In genomic region chr17:82234211-82235055, GRCh38 we compare ENCODE assay signal across 12 cellular contexts. TPM values are rescaled to one million over a fixed set of nuclear protein-coding genes. Genes with fewer than 3 reads are reported as not detected.
A peak's percentile ranks its signal among the peaks of the same experiment; 100 is the strongest.
DNase-seq lines count a peak whose midpoint lies in the region; ATAC-seq and TF ChIP-seq lines count a peak whose summit lies in the region.
"Had no signal": no experiment of that assay in that cellular context is flagged by ENCODE, and none has a peak within 500 bp of the region (broad histone marks: within the 10 kb centered on the region; RNA-seq: fewer than 3 reads in every experiment).

No MANE protein-coding gene starts in this region.

- H3K4me2 ChIP-seq in Loucy (ENCODE audit: low read depth, low read length, poor library complexity, severe bottlenecking) (peak overlapping the region; percentile 44), smooth muscle cell (peak overlapping the region; percentile 44)

- H3K4me3 ChIP-seq in Loucy (ENCODE audit: low read length, poor library complexity, severe bottlenecking) (no peak overlapping the region), gastroesophageal sphincter (no peak overlapping the region), smooth muscle cell (no peak overlapping the region)

- ATAC-seq in gastroesophageal sphincter = no peak

- DNase-seq in SIG-M5 treated with dmso at 0.1 percent for 504 hours (lab: John Stamatoyannopoulos, UW; ENCODE audit: unreplicated experiment) = peak; percentile 42
- DNase-seq in SIG-M5 (lab: John Stamatoyannopoulos, UW) = no peak
- DNase-seq in smooth muscle cell (lab: John Stamatoyannopoulos, UW; ENCODE audit: unreplicated experiment) = no peak
- no peak for DNase-seq in DMS153 (lab: John Stamatoyannopoulos, UW)
- no peak for DNase-seq in SW 1271 (lab: John Stamatoyannopoulos, UW)
- DNase-seq in middle frontal gyrus (ENCODE audit: extremely low spot score, low spot score) = no peak
- DNase-seq: anterior cingulate cortex, erythroblast, H7, NCI-H526 treated with DMSO at 0.1 percent for 48 hours had no signal

- H3F3A ChIP-seq in Loucy (ENCODE audit: low read depth) (no peaks in the 10 kb centered on the region), smooth muscle cell (ENCODE audit: low read depth) (peaks cover 11% of the 10 kb centered on the region)

- H4K20me1 ChIP-seq in Loucy (ENCODE audit: insufficient read depth, low read length, poor library complexity, severe bottlenecking) (peaks cover 91% of the 10 kb centered on the region), smooth muscle cell (ENCODE audit: low read depth) (peaks cover 100% of the 10 kb centered on the region)

- H3K4me1 ChIP-seq in Loucy (ENCODE audit: insufficient read depth, low read length, poor library complexity, severe bottlenecking) (peaks cover 9% of the 10 kb centered on the region), gastroesophageal sphincter (peaks cover 0 to 97% (median 51%) of the 10 kb centered on the region in 3 donors), smooth muscle cell (ENCODE audit: low read depth) (peaks cover 20% of the 10 kb centered on the region)

- H3K27me3 ChIP-seq in Loucy (ENCODE audit: insufficient read depth, low read length, poor library complexity, severe bottlenecking) (no peaks in the 10 kb centered on the region), gastroesophageal sphincter (no peaks in the 10 kb centered on the region), smooth muscle cell (ENCODE audit: low read depth) (no peaks in the 10 kb centered on the region)

- H3K9ac ChIP-seq in Loucy (ENCODE audit: low read depth, low read length, poor library complexity, severe bottlenecking) (no peak overlapping the region), smooth muscle cell (ENCODE audit: low read depth) (no peak overlapping the region)

- no peaks in the 10 kb centered on the region for H3K9me2 ChIP-seq in Loucy (replicated peaks; ENCODE audit: low read depth, low read length)

- H3K79me2 ChIP-seq in Loucy (ENCODE audit: insufficient read depth, low read length) = peaks cover 98% of the 10 kb centered on the region
- peaks cover 82% of the 10 kb centered on the region for H3K79me2 ChIP-seq in smooth muscle cell (ENCODE audit: low read depth)

- TF ChIP-seq POLR2A in gastroesophageal sphincter (IDR thresholded peaks at IDR 0.05) = no peak

- peak overlapping the region in 3 of 4 donors; percentile 81 to 86 (median 85) for H3K27ac ChIP-seq in gastroesophageal sphincter
- no peak overlapping the region for H3K27ac ChIP-seq in smooth muscle cell (ENCODE audit: low read depth)

- TF ChIP-seq CTCF in Loucy (conservative IDR thresholded peaks at IDR 0.05; ENCODE audit: low read length) (no peak), gastroesophageal sphincter (IDR thresholded peaks at IDR 0.05) (no peak), smooth muscle cell (IDR thresholded peaks at IDR 0.05; ENCODE audit: borderline replicate concordance, insufficient read depth, poor library complexity, severe bottlenecking) (no peak)

- H3K36me3 ChIP-seq in Loucy (ENCODE audit: insufficient read depth, low read length) = peaks cover 47% of the 10 kb centered on the region; the same call in 1 of the 2 replicates
- peaks cover 0 to 24% of the 10 kb centered on the region in 2 donors for H3K36me3 ChIP-seq in gastroesophageal sphincter
- no peaks in the 10 kb centered on the region for H3K36me3 ChIP-seq in smooth muscle cell (ENCODE audit: low read depth)

- no peaks in the 10 kb centered on the region for H3K9me3 ChIP-seq in Loucy (ENCODE audit: insufficient read depth, low read depth, low read length)
- no peaks in the 10 kb centered on the region for H3K9me3 ChIP-seq in gastroesophageal sphincter
- no peaks in the 10 kb centered on the region for H3K9me3 ChIP-seq in smooth muscle cell (replicated peaks; ENCODE audit: low read depth)

- no peak for TF ChIP-seq EP300 in gastroesophageal sphincter (IDR thresholded peaks at IDR 0.05)

- no CpG with 5 or more reads among the region's 26 CpGs for WGBS in gastroesophageal sphincter (ENCODE audit: low coverage in 1 of 2), 2 donors
- WGBS in smooth muscle cell (ENCODE audit: low lambda C conversion rate) = 72% methylated on average over 25 of the region's 26 CpGs

- H2AFZ ChIP-seq in Loucy (ENCODE audit: low read length) = no peak overlapping the region
- H2AFZ ChIP-seq in smooth muscle cell (ENCODE audit: low read depth) = no peak overlapping the region

RNA-seq across cellular contexts. Expression of gene SLC16A3, which starts 5.6 kb away (rescaled TPM):
- 10 to 100 TPM; 11.2 to 38.5 (median 22.1) TPM for total RNA-seq in gastroesophageal sphincter
- total RNA-seq in smooth muscle cell = 151 and 180 TPM in 2 replicates
- 83.3 and 96.1 TPM in 2 replicates for polyA plus RNA-seq in smooth muscle cell

RNA-seq across cellular contexts. Expression of gene CCDC57, which starts 21.8 kb away (rescaled TPM):
- total RNA-seq in gastroesophageal sphincter = 10 to 100 TPM in 3 of 4 donors, 1 to 10 TPM in 1; 6.5 to 28.2 (median 16.2) TPM
- total RNA-seq in smooth muscle cell = 11.4 and 18.3 TPM in 2 replicates
- polyA plus RNA-seq in smooth muscle cell = 23.1 and 34.6 TPM in 2 replicates

RNA-seq across cellular contexts. Expression of gene CSNK1D, which starts 39.1 kb away (rescaled TPM):
- total RNA-seq in gastroesophageal sphincter (10 to 100 TPM; 23.4 to 92.1 (median 72.4) TPM), smooth muscle cell (51.6 and 75.3 TPM in 2 replicates)
- polyA plus RNA-seq in smooth muscle cell = 135 and 172 TPM in 2 replicates
